In the genomic region with DNA sequence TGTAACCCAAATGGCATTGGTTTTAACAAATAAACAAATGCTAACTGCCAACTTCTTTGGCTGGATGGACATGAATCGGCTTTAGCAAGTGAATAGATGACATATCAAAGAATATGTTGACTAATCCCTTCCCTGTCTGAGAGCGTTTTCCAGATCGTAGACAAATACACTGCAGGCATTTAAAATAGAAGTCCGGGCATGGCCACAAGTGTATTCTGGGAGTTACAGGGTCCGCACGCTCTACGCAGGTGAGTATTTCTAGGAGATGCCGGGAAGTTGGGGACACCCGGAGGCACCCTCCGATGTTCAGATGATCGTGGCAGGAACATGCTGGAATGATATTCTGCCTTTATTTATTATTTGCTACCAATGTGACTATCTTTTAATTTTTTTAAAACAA, we compare ENCODE assay signal across 28 cellular contexts. TPM values are rescaled to one million over a fixed set of nuclear protein-coding genes. Genes with fewer than 3 reads are reported as not detected.
"Had no signal": no experiment of that assay in that cellular context is flagged by ENCODE, and none has a peak within 500 bp of the region (broad histone marks: within the 10 kb centered on the region; RNA-seq: fewer than 3 reads in every experiment).

No MANE protein-coding gene starts in this region.

- DNase-seq: colonic mucosa; dermis blood vessel endothelial cell; effector memory CD8-positive, alpha-beta T cell; hypothalamus; immature natural killer cell; islet precursor cell; kidney glomerular epithelial cell; left lung; mesenchymal stem cell; midbrain; naive thymus-derived CD8-positive, alpha-beta T cell; nephron progenitor cell; nucleus accumbens; ovary; spleen; stimulated activated CD4-positive, alpha-beta T cell treated with anti-CD3 and anti-CD28 coated beads, Interleukin-15, amount 100 ng/mL, for 24 hours; stimulated activated CD4-positive, alpha-beta T cell treated with anti-CD3 and anti-CD28 coated beads, Interleukin-2, amount 100 ng/mL, for 48 hours; stimulated activated naive B cell treated with anti-CD40 and anti-IgM and Interleukin-4, amounts not matched to agents 10 μg/mL and 1 μg/mL and 100 μg/mL, for 72 hours; transverse colon; upper lobe of right lung; uterus had no signal

- H3K27me3 ChIP-seq: colonic mucosa, left lung, ovary, spleen, suprapubic skin, transverse colon, upper lobe of right lung, uterus had no signal

- H3K4me1 ChIP-seq: colonic mucosa, left lung, psoas muscle, spleen, suprapubic skin, transverse colon, upper lobe of right lung, uterus had no signal

- H3K27ac ChIP-seq: colonic mucosa, left lung, ovary, psoas muscle, skin epidermis, spleen, suprapubic skin, transverse colon, upper lobe of right lung, uterus had no signal

- ATAC-seq: effector memory CD8-positive, alpha-beta T cell; left lung; naive thymus-derived CD8-positive, alpha-beta T cell; psoas muscle; right cardiac atrium; stimulated activated naive B cell treated with anti-CD40 and anti-IgM and Interleukin-4, amounts not matched to agents 10 μg/mL and 1 μg/mL and 100 μg/mL, for 72 hours; upper lobe of right lung had no signal

- H3K4me3 ChIP-seq: colonic mucosa, left lung, ovary, psoas muscle, skin epidermis, spleen, suprapubic skin, transverse colon, upper lobe of right lung, uterus had no signal

- H3K36me3 ChIP-seq: colonic mucosa, left lung, ovary, spleen, suprapubic skin, transverse colon, upper lobe of right lung, uterus had no signal

- H3K9me3 ChIP-seq: colonic mucosa, ovary, psoas muscle, suprapubic skin, transverse colon, upper lobe of right lung, uterus had no signal

RNA-seq across cellular contexts. Expression of a gene that starts 53.2 kb away (rescaled TPM):
- total RNA-seq: dermis blood vessel endothelial cell; fibroblast of villous mesenchyme; lung microvascular endothelial cell; myocyte; naive thymus-derived CD8-positive, alpha-beta T cell had no signal
- polyA plus RNA-seq: immature natural killer cell; naive thymus-derived CD8-positive, alpha-beta T cell had no signal
